Comparison of ENCODE assay signal across 22 cellular contexts in genomic region chr19:46065486-46065885, GRCh38. TPM values are rescaled to one million over a fixed set of nuclear protein-coding genes. Genes with fewer than 3 reads are reported as not detected.
DNase-seq lines count a peak whose midpoint lies in the region; ATAC-seq, FAIRE-seq and TF ChIP-seq lines count a peak whose summit lies in the region.
"Had no signal": no experiment of that assay in that cellular context is flagged by ENCODE, and none has a peak within 500 bp of the region (broad histone marks: within the 10 kb centered on the region; RNA-seq: fewer than 3 reads in every experiment).

No MANE protein-coding gene starts in this region.

- intact Hi-C loops in Panc1 (cut with micrococcal nuclease; ENCODE audit: unreplicated experiment), result no loop called here
- intact Hi-C loops in testis (cut with DNase I; ENCODE audit: low total_unique reads), result no loop called here

- ATAC-seq in Panc1 (peak; percentile 64), GM21360 (IDR thresholded peaks at IDR 0.05; ENCODE audit: unreplicated experiment) (no peak)
- ATAC-seq in activated CD4-positive, CD25-positive, alpha-beta regulatory T cell treated with anti-CD3 and anti-CD28 coated beads, Interleukin-2, amount 50 U/mL, for 24 hours, result no peak
- ATAC-seq: activated naive CD4-positive, alpha-beta T cell treated with anti-CD3 and anti-CD28 coated beads, Interleukin-2, amount 50 U/mL, for 72 hours; HepG2; left colon; mucosa of descending colon; right cardiac atrium had no signal

- POLR2A ChIA-PET in Panc1 (lab: Charles Lee), result no interaction called here

- in situ Hi-C loops in Panc1 (cut with HindIII; ENCODE audit: low pct_unique_long_range_greater_than_20kb, low sequenced_read_pairs), result no loop called here

- FAIRE-seq in frontal cortex (lab: Jason Lieb, UNC), result no peak
- FAIRE-seq: colon, HepG2, TTC549 had no signal

- WGBS in testis, 2 donors, result 76 to 86% methylated on average over 6 of the region's 6 CpGs

- no TSS peak for BruUV-seq in Panc1 (replicated peaks; lab: Mats Ljungman, UMichigan)

- H3K4me1 ChIP-seq in Panc1 (ENCODE audit: control insufficient read depth, insufficient read depth, low read length) (peaks cover 7% of the 10 kb centered on the region), testis (no peaks in the 10 kb centered on the region)
- H3K4me1 ChIP-seq: BE2C had no signal

- H3K36me3 ChIP-seq in Panc1 (ENCODE audit: control insufficient read depth, insufficient read depth, low read length) (no peaks in the 10 kb centered on the region), testis (ENCODE audit: low read depth, missing control alignments) (no peaks in the 10 kb centered on the region)
- H3K36me3 ChIP-seq: BE2C had no signal

- H3K27ac ChIP-seq in Panc1 (ENCODE audit: low read length) (no peak overlapping the region), testis (no peak overlapping the region)

- TF ChIP-seq POLR2A in testis (IDR thresholded peaks at IDR 0.05), result no peak

- CTCF ChIA-PET in Panc1 (lab: Charles Lee), result interaction anchor here (0.6 kb wide), 1 partner anchor 31 kb away, joined by 5 read pairs; no protein-coding TSS in a partner anchor

- peak; percentile 71 for DNase-seq in ELR (ENCODE audit: low read depth)
- DNase-seq in Panc1 (ENCODE audit: low read depth, low spot score), result no peak
- DNase-seq in cardiac fibroblast (ENCODE audit: low read depth in 2 of 2), result peak; percentile 36 to 55
- peak; percentile 49 for DNase-seq in myocyte (ENCODE audit: low read depth)
- DNase-seq in testis, result no peak
- no peak for DNase-seq in frontal cortex (ENCODE audit: low spot score in 2 of 2)
- DNase-seq: activated CD4-positive, alpha-beta T cell treated with anti-CD3 and anti-CD28 coated beads, Interleukin-2, amount 50 U/mL, for 1 hour; activated T-cell treated with anti-CD3 and anti-CD28 coated beads for 4 hours; BE2C; erythroblast; left colon; mucosa of descending colon; NCI-H2081 treated with DMSO at 0.1 percent for 48 hours; NCI-H69; OCI-M1; right cardiac atrium had no signal

- TF ChIP-seq CTCF in Panc1 (IDR thresholded peaks at IDR 0.05) (no peak), cardiac fibroblast (IDR thresholded peaks at IDR 0.05; ENCODE audit: low read depth, low read length) (no peak), testis (IDR thresholded peaks at IDR 0.05) (no peak)

- H3K27me3 ChIP-seq in Panc1 (ENCODE audit: control insufficient read depth, insufficient read depth, low read length) (no peaks in the 10 kb centered on the region; the same call in 1 of the 2 replicates), testis (no peaks in the 10 kb centered on the region)

- H3K9me3 ChIP-seq in Panc1 (ENCODE audit: control insufficient read depth, insufficient read depth, low read depth, low read length) (no peaks in the 10 kb centered on the region), testis (no peaks in the 10 kb centered on the region)
- H3K9me3 ChIP-seq: BE2C had no signal

- H3K4me3 ChIP-seq in Panc1 (ENCODE audit: low read depth in 2 of 2, low read length in 2 of 2) (no peak overlapping the region), cardiac fibroblast (replicated peaks in 1 of 2; ENCODE audit: low read depth in 2 of 2, low read length in 2 of 2) (no peak overlapping the region), testis (no peak overlapping the region)
- H3K4me3 ChIP-seq: mucosa of descending colon had no signal

RNA-seq across cellular contexts. Expression of gene IGFL4, which starts 24.7 kb away (rescaled TPM):
- total RNA-seq in Panc1 (2021; ENCODE audit: unreplicated experiment), result 0.39 TPM
- 0.31 TPM for polyA plus RNA-seq in Panc1 (2012; ENCODE audit: insufficient read length)
- 0.10 and 0.91 TPM in 2 replicates for total RNA-seq in myocyte
- polyA plus RNA-seq in myocyte (2012), result 0.67 TPM
- total RNA-seq in testis, result under 1 TPM; 0.56 to 0.79 TPM
- polyA plus RNA-seq in testis (ENCODE audit: insufficient read depth, low read depth, low replicate concordance), result 0.37 TPM
- total RNA-seq in frontal cortex, result 0.82 TPM
- total RNA-seq: activated naive CD4-positive, alpha-beta T cell treated with anti-CD3 and anti-CD28 coated beads, Interleukin-2, amount 50 U/mL, for 72 hours; left colon; mucosa of descending colon; right cardiac atrium had no signal
- polyA plus RNA-seq: right cardiac atrium had no signal

RNA-seq across cellular contexts. Expression of gene PGLYRP1, which starts 42.6 kb away (rescaled TPM):
- total RNA-seq in Panc1 (2021; ENCODE audit: unreplicated experiment) (not detected), myocyte (not detected in 2 replicates), testis (not detected), frontal cortex (not detected)
- not detected for polyA plus RNA-seq in Panc1 (2012; ENCODE audit: insufficient read length)
- polyA plus RNA-seq in myocyte (2012), result 0.30 TPM
- not detected for polyA plus RNA-seq in testis (ENCODE audit: insufficient read depth, low read depth, low replicate concordance)
- total RNA-seq: activated naive CD4-positive, alpha-beta T cell treated with anti-CD3 and anti-CD28 coated beads, Interleukin-2, amount 50 U/mL, for 72 hours; HepG2; left colon; mucosa of descending colon; right cardiac atrium had no signal
- polyA plus RNA-seq: HepG2, right cardiac atrium had no signal

RNA-seq across cellular contexts. Expression of gene IGFL3, which starts 59.0 kb away (rescaled TPM):
- not detected for total RNA-seq in Panc1 (2021; ENCODE audit: unreplicated experiment)
- polyA plus RNA-seq in Panc1 (2012; ENCODE audit: insufficient read length), result not detected
- total RNA-seq in myocyte, result not detected in 2 replicates
- polyA plus RNA-seq in myocyte (2012), result 0.21 TPM
- total RNA-seq in testis, result not detected
- polyA plus RNA-seq in testis (ENCODE audit: insufficient read depth, low read depth, low replicate concordance), result not detected
- not detected for total RNA-seq in frontal cortex
- total RNA-seq: activated naive CD4-positive, alpha-beta T cell treated with anti-CD3 and anti-CD28 coated beads, Interleukin-2, amount 50 U/mL, for 72 hours; HepG2; left colon; mucosa of descending colon; right cardiac atrium had no signal
- polyA plus RNA-seq: HepG2, right cardiac atrium had no signal

Comparison
In these comparisons a context has a peak if more than half of its experiments do, and no peak if none do; other contexts are left out.
1. DNase-seq: peak in ELR (single experiment), cardiac fibroblast (2 of 2) and myocyte (single experiment); none in Panc1 (single experiment), testis (single experiment) and frontal cortex (0 of 2).